9 cellular contexts compared by ENCODE assay signal in genomic region chr3:172675371-172676193, GRCh38. TPM values are rescaled to one million over a fixed set of nuclear protein-coding genes. Genes with fewer than 3 reads are reported as not detected.
A peak's percentile ranks its signal among the peaks of the same experiment; 100 is the strongest.
DNase-seq lines count a peak whose midpoint lies in the region; ATAC-seq and TF ChIP-seq lines count a peak whose summit lies in the region.
"Had no signal": no experiment of that assay in that cellular context is flagged by ENCODE, and none has a peak within 500 bp of the region (broad histone marks: within the 10 kb centered on the region; RNA-seq: fewer than 3 reads in every experiment).

No MANE protein-coding gene starts in this region.

- H3K27me3 ChIP-seq in CD4-positive, alpha-beta memory T cell (ENCODE audit: insufficient read depth, low read length) = no peaks in the 10 kb centered on the region
- no peaks in the 10 kb centered on the region for H3K27me3 ChIP-seq in H7 (ENCODE audit: control insufficient read depth, insufficient read depth, low read length)
- H3K27me3 ChIP-seq in mammary epithelial cell (ENCODE audit: insufficient read depth, low read length) = no peaks in the 10 kb centered on the region
- no peaks in the 10 kb centered on the region for H3K27me3 ChIP-seq in lower lobe of right lung (ENCODE audit: low read depth)
- H3K27me3 ChIP-seq: SJCRH30 had no signal

- TF ChIP-seq CTCF in mammary epithelial cell (conservative IDR thresholded peaks at IDR 0.05 in 1 of 2, IDR thresholded peaks at IDR 0.05 in 1 of 2; ENCODE audit: extremely low read depth in 1 of 2, insufficient read depth in 1 of 2, low read depth in 1 of 2, low read length in 2 of 2) (peak; percentile 67 to 69), lower lobe of right lung (IDR thresholded peaks at IDR 0.05) (peak; percentile 80)

- H3K9ac ChIP-seq in mammary epithelial cell (ENCODE audit: insufficient read depth, low read length) = no peak overlapping the region

- peak in 4 of 5 donors; percentile 37 to 46 (median 40) for DNase-seq in CD4-positive, alpha-beta memory T cell
- DNase-seq in H7 (peak; percentile 46), NCI-H526 treated with DMSO at 0.1 percent for 48 hours (lab: John Stamatoyannopoulos, UW) (peak; percentile 57), mammary epithelial cell (peak; percentile 52), lower lobe of right lung (no peak), substantia nigra (lab: John Stamatoyannopoulos, UW) (no peak), NCI-H187 (lab: John Stamatoyannopoulos, UW) (no peak)

- intact Hi-C loops in CD4-positive, alpha-beta memory T cell (cut with micrococcal nuclease) = loop anchor here (1.0 kb wide), 1 partner anchor 8 kb away; no protein-coding TSS in a partner anchor
- intact Hi-C loops in mammary epithelial cell (cut with micrococcal nuclease) = no loop called here
- intact Hi-C loops in lower lobe of right lung (cut with DNase I) = no loop called here

- no peaks in the 10 kb centered on the region for H4K20me1 ChIP-seq in mammary epithelial cell (ENCODE audit: insufficient read depth, low read length)

- no peak overlapping the region for H3K4me3 ChIP-seq in CD4-positive, alpha-beta memory T cell (ENCODE audit: low read length in 2 of 2)
- H3K4me3 ChIP-seq in H7 (ENCODE audit: insufficient read depth, low read depth, low read length) (no peak overlapping the region), mammary epithelial cell (replicated peaks in 1 of 3; ENCODE audit: insufficient read depth in 1 of 3, low read depth in 2 of 3, low read length in 3 of 3) (no peak overlapping the region), lower lobe of right lung (no peak overlapping the region)
- H3K4me3 ChIP-seq: SJCRH30 had no signal

- dilution Hi-C loops in mammary epithelial cell (cut with HindIII; ENCODE audit: low sequenced_read_pairs) = loop anchor here (5.0 kb wide), 1 partner anchor 82 kb away; no protein-coding TSS in a partner anchor

- H3K4me2 ChIP-seq in mammary epithelial cell (ENCODE audit: insufficient read depth, low read depth, low read length) = peak overlapping the region; percentile 38

- no peaks in the 10 kb centered on the region for H3K27me3 Mint-ChIP-seq in CD4-positive, alpha-beta memory T cell

- ATAC-seq in lower lobe of right lung = peak; percentile 37 to 59
- ATAC-seq in GM21367 (IDR thresholded peaks at IDR 0.05; ENCODE audit: unreplicated experiment) = no peak

- in situ Hi-C loops in mammary epithelial cell (cut with MboI; ENCODE audit: low sequenced_read_pairs in 2 of 2) = no loop called here

- no peak overlapping the region for H3K27ac Mint-ChIP-seq in CD4-positive, alpha-beta memory T cell

- POLR2A ChIA-PET in CD4-positive, alpha-beta memory T cell (lab: Charles Lee; ENCODE audit: partially characterized antibody) = no interaction called here

- CTCF ChIA-PET in CD4-positive, alpha-beta memory T cell (lab: Charles Lee; ENCODE audit: partially characterized antibody) = interaction anchor here (0.8 to 4.1 kb wide), 14 partner anchors 9 to 343 kb away, joined by 3 to 21 read pairs (median 4); partner anchors contain the start of gene NCEH1
- CTCF ChIA-PET in mammary epithelial cell (lab: Charles Lee; ENCODE audit: low non-redundant PET) = interaction anchor here (1.5 kb wide), 1 partner anchor 75 kb away, joined by 4 read pairs; the partner anchor contains the start of gene ECT2

- H3K36me3 ChIP-seq in CD4-positive, alpha-beta memory T cell (ENCODE audit: insufficient read depth, low read length) = no peaks in the 10 kb centered on the region
- H3K36me3 ChIP-seq in H7 (replicated peaks; ENCODE audit: control insufficient read depth, insufficient read depth, low read length) = no peaks in the 10 kb centered on the region
- H3K36me3 ChIP-seq in mammary epithelial cell (ENCODE audit: insufficient read depth, low read length) = no peaks in the 10 kb centered on the region
- H3K36me3 ChIP-seq in lower lobe of right lung = no peaks in the 10 kb centered on the region
- H3K36me3 ChIP-seq: SJCRH30 had no signal

- no peak overlapping the region for H3K4me3 Mint-ChIP-seq in CD4-positive, alpha-beta memory T cell

- H3K36me3 Mint-ChIP-seq in CD4-positive, alpha-beta memory T cell = peaks cover 0 to 3% of the 10 kb centered on the region in 2 donors

- no peak overlapping the region for H3K27ac ChIP-seq in CD4-positive, alpha-beta memory T cell (ENCODE audit: low read depth, low read length)
- no peak overlapping the region for H3K27ac ChIP-seq in mammary epithelial cell (ENCODE audit: insufficient read depth, low read depth, low read length)
- H3K27ac ChIP-seq in lower lobe of right lung = no peak overlapping the region
- H3K27ac ChIP-seq in substantia nigra (ENCODE audit: low read depth, low read length, poor library complexity, severe bottlenecking) = no peak overlapping the region
- H3K27ac ChIP-seq: SJCRH30 had no signal

- TSS peak; percentile 99 for BruUV-seq in mammary epithelial cell (replicated peaks; lab: Mats Ljungman, UMichigan)

- H2AFZ ChIP-seq in mammary epithelial cell (ENCODE audit: low read depth, low read length) = no peak overlapping the region

- no peaks in the 10 kb centered on the region for H3K9me3 Mint-ChIP-seq in CD4-positive, alpha-beta memory T cell

- H3K9me3 ChIP-seq in CD4-positive, alpha-beta memory T cell (ENCODE audit: control insufficient read depth in 1 of 2, low read length in 2 of 2) = no peaks in the 10 kb centered on the region
- H3K9me3 ChIP-seq in mammary epithelial cell (replicated peaks; ENCODE audit: insufficient read depth, low read length) (no peaks in the 10 kb centered on the region), lower lobe of right lung (no peaks in the 10 kb centered on the region)
- H3K9me3 ChIP-seq: SJCRH30 had no signal

- peaks cover 55% of the 10 kb centered on the region for H3K79me2 ChIP-seq in mammary epithelial cell (ENCODE audit: insufficient read depth, low read length)

- H3K4me1 ChIP-seq in CD4-positive, alpha-beta memory T cell (ENCODE audit: insufficient read depth, low read length) = no peaks in the 10 kb centered on the region
- H3K4me1 ChIP-seq in mammary epithelial cell (ENCODE audit: insufficient read depth, low read length) = peaks cover 29% of the 10 kb centered on the region
- peaks cover 28% of the 10 kb centered on the region for H3K4me1 ChIP-seq in lower lobe of right lung
- H3K4me1 ChIP-seq: SJCRH30 had no signal

- peaks cover 0 to 5% (median 3%) of the 10 kb centered on the region in 4 donors for H3K4me1 Mint-ChIP-seq in CD4-positive, alpha-beta memory T cell

- 50% methylated on average over 7 of the region's 7 CpGs for WGBS in mammary epithelial cell (ENCODE audit: low coverage, missing lambda C conversion rate)

RNA-seq across cellular contexts. Expression of gene NCEH1, which starts 35.3 kb away (rescaled TPM):
- 1 to 10 TPM; 3.9 to 5.1 TPM for total RNA-seq in CD4-positive, alpha-beta memory T cell
- polyA plus RNA-seq in CD4-positive, alpha-beta memory T cell = 1 to 10 TPM; 2.1 to 3.0 TPM
- 2.7 and 3.9 TPM in 2 replicates for total RNA-seq in H7 (2014; rRNA removed; shearing (Covaris generic))
- total RNA-seq in mammary epithelial cell = 10 to 100 TPM; 13.7 to 44.3 TPM
- polyA plus RNA-seq in mammary epithelial cell = 22.7 TPM
- polyA minus RNA-seq in mammary epithelial cell = 34.8 TPM
- total RNA-seq in lower lobe of right lung = 97.7 TPM

Comparison
In these comparisons a context has a peak if more than half of its experiments do, and no peak if none do; other contexts are left out.
1. DNase-seq: peak in CD4-positive, alpha-beta memory T cell (4 of 5), H7 (single experiment), NCI-H526 treated with DMSO at 0.1 percent for 48 hours (single experiment) and mammary epithelial cell (single experiment); none in lower lobe of right lung (single experiment), substantia nigra (0 of 49) and NCI-H187 (0 of 2).